In genomic region chr22:23997092-23997491, GRCh38 we compare ENCODE assay signal across 1 cellular context.
A peak's percentile ranks its signal among the peaks of the same experiment; 100 is the strongest.
TF ChIP-seq lines count a peak whose summit lies in the region.

No MANE protein-coding gene starts in this region.

TF ChIP-seq in HepG2, 621 proteins besides CTCF, POLR2A, EP300 and RAD21 (continued from another document and continues in another):
- peak; percentile 26; the same call in 1 of the 2 replicates for TF ChIP-seq ZGPAT (CRISPR knock-in tag; IDR thresholded peaks at IDR 0.05)
- TF ChIP-seq TBP (CRISPR knock-in tag; IDR thresholded peaks at IDR 0.05), result no peak
- no peak for TF ChIP-seq ZNF580 (CRISPR knock-in tag; IDR thresholded peaks at IDR 0.05; ENCODE audit: borderline replicate concordance, low read depth)
- TF ChIP-seq ARHGAP35 (CRISPR knock-in tag; IDR thresholded peaks at IDR 0.05; ENCODE audit: borderline replicate concordance), result no peak
- TF ChIP-seq THRA (CRISPR knock-in tag; IDR thresholded peaks at IDR 0.05; ENCODE audit: borderline replicate concordance), result peak; percentile 49; the same call in 1 of the 2 replicates
- peak; percentile 67; the same call in 1 of the 2 replicates for TF ChIP-seq AHDC1 (CRISPR knock-in tag; IDR thresholded peaks at IDR 0.05; ENCODE audit: borderline replicate concordance)
- TF ChIP-seq ISL2 (CRISPR knock-in tag; IDR thresholded peaks at IDR 0.05), result 0 out of 2 replicates have a peak, but pooled peaks have one; percentile 20
- TF ChIP-seq SP1 (IDR thresholded peaks at IDR 0.05), result no peak
- no peak for TF ChIP-seq SP1 (CRISPR knock-in tag; IDR thresholded peaks at IDR 0.05)
- peak; percentile 53; the same call in 1 of the 2 replicates for TF ChIP-seq FOXA3 (CRISPR knock-in tag; IDR thresholded peaks at IDR 0.05)
- no peak for TF ChIP-seq SOX6 (IDR thresholded peaks at IDR 0.05)
- TF ChIP-seq SOX6 (CRISPR knock-in tag; IDR thresholded peaks at IDR 0.05), result peak; percentile 55
- no peak for TF ChIP-seq KDM5A (IDR thresholded peaks at IDR 0.05; ENCODE audit: borderline replicate concordance, low read length)
- TF ChIP-seq HIVEP1 (CRISPR knock-in tag; IDR thresholded peaks at IDR 0.05), result no peak
- TF ChIP-seq SP5 (CRISPR knock-in tag; IDR thresholded peaks at IDR 0.05; ENCODE audit: borderline replicate concordance, low read depth), result peak; percentile 91
- TF ChIP-seq SAP130 (CRISPR knock-in tag; IDR thresholded peaks at IDR 0.05; ENCODE audit: low read depth), result peak; percentile 28; the same call in 1 of the 2 replicates
- no peak for TF ChIP-seq TAF1 (CRISPR knock-in tag; IDR thresholded peaks at IDR 0.05)
- TF ChIP-seq ZNF350 (CRISPR knock-in tag; IDR thresholded peaks at IDR 0.05; ENCODE audit: borderline replicate concordance, low read depth), result no peak
- no peak for TF ChIP-seq USF2 (IDR thresholded peaks at IDR 0.05; ENCODE audit: low read depth, low read length)
- TF ChIP-seq USF2 (CRISPR knock-in tag; IDR thresholded peaks at IDR 0.05; ENCODE audit: borderline replicate concordance), result no peak
- TF ChIP-seq ZNF362 (CRISPR knock-in tag; IDR thresholded peaks at IDR 0.05; ENCODE audit: borderline replicate concordance), result peak; percentile 29; the same call in 1 of the 2 replicates
- 0 out of 2 replicates have a peak, but pooled peaks have one; percentile 39 for TF ChIP-seq KDM1A (CRISPR knock-in tag; IDR thresholded peaks at IDR 0.05)
- TF ChIP-seq MXI1 (IDR thresholded peaks at IDR 0.05; ENCODE audit: borderline replicate concordance, low read depth, low read length), result no peak
- TF ChIP-seq TCF7L2 (IDR thresholded peaks at IDR 0.05; ENCODE audit: low read depth, low read length), result no peak
- TF ChIP-seq MED1 (CRISPR knock-in tag; IDR thresholded peaks at IDR 0.05), result peak; percentile 44; the same call in 1 of the 2 replicates
- peak; percentile 58; the same call in 1 of the 2 replicates for TF ChIP-seq ZNF644 (CRISPR knock-in tag; IDR thresholded peaks at IDR 0.05; ENCODE audit: low read depth)
- TF ChIP-seq HNF4A (CRISPR knock-in tag; IDR thresholded peaks at IDR 0.05), result peak; percentile 86
- TF ChIP-seq ZMYM3 (CRISPR knock-in tag; IDR thresholded peaks at IDR 0.05), result peak; percentile 26; the same call in 1 of the 2 replicates
- no peak for TF ChIP-seq DRAP1 (CRISPR knock-in tag; IDR thresholded peaks at IDR 0.05)
- no peak for TF ChIP-seq ZFYVE20 (CRISPR knock-in tag; IDR thresholded peaks at IDR 0.05; ENCODE audit: borderline replicate concordance, low read depth)
- TF ChIP-seq FOXP1 (IDR thresholded peaks at IDR 0.05), result no peak
- TF ChIP-seq FOXP1 (CRISPR knock-in tag; IDR thresholded peaks at IDR 0.05), result peak; percentile 44; the same call in 1 of the 2 replicates
- TF ChIP-seq FOXO1 (CRISPR knock-in tag; IDR thresholded peaks at IDR 0.05), result peak; percentile 35; the same call in 1 of the 2 replicates
- peak; percentile 70 for TF ChIP-seq GATAD2A (CRISPR knock-in tag; IDR thresholded peaks at IDR 0.05)
- no peak for TF ChIP-seq ZNF672 (CRISPR knock-in tag; IDR thresholded peaks at IDR 0.05)
- TF ChIP-seq ZNF30 (CRISPR knock-in tag; IDR thresholded peaks at IDR 0.05), result no peak
- peak; percentile 43; the same call in 1 of the 2 replicates for TF ChIP-seq SOX5 (CRISPR knock-in tag; IDR thresholded peaks at IDR 0.05; ENCODE audit: borderline replicate concordance)
- TF ChIP-seq ZNF460 (CRISPR knock-in tag; IDR thresholded peaks at IDR 0.05; ENCODE audit: borderline replicate concordance), result peak; percentile 90
- TF ChIP-seq ARID2 (CRISPR knock-in tag; IDR thresholded peaks at IDR 0.05; ENCODE audit: borderline replicate concordance), result no peak
- no peak for TF ChIP-seq TFE3 (CRISPR knock-in tag; IDR thresholded peaks at IDR 0.05)
- no peak for TF ChIP-seq ZNF639 (CRISPR knock-in tag; conservative IDR thresholded peaks at IDR 0.05)
- TF ChIP-seq ZC3H4 (CRISPR knock-in tag; IDR thresholded peaks at IDR 0.05; ENCODE audit: borderline replicate concordance), result no peak
- no peak for TF ChIP-seq KDM4B (CRISPR knock-in tag; IDR thresholded peaks at IDR 0.05)
- no peak for TF ChIP-seq CREBL2 (CRISPR knock-in tag; IDR thresholded peaks at IDR 0.05; ENCODE audit: borderline replicate concordance)
- TF ChIP-seq DDIT3 (CRISPR knock-in tag; IDR thresholded peaks at IDR 0.05), result no peak
- TF ChIP-seq CEBPG (CRISPR knock-in tag; IDR thresholded peaks at IDR 0.05), result peak; percentile 83
- no peak for TF ChIP-seq ZKSCAN1 (IDR thresholded peaks at IDR 0.05; ENCODE audit: low read length)
- no peak for TF ChIP-seq ZNF382 (CRISPR knock-in tag; IDR thresholded peaks at IDR 0.05; ENCODE audit: borderline replicate concordance)
- TF ChIP-seq NCOA2 (CRISPR knock-in tag; IDR thresholded peaks at IDR 0.05), result peak; percentile 75
- TF ChIP-seq BCL6 (CRISPR knock-in tag; IDR thresholded peaks at IDR 0.05), result peak; percentile 55; the same call in 1 of the 2 replicates
- TF ChIP-seq SALL1 (CRISPR knock-in tag; IDR thresholded peaks at IDR 0.05), result peak; percentile 92
- no peak for TF ChIP-seq NR2C2 (CRISPR knock-in tag; IDR thresholded peaks at IDR 0.05; ENCODE audit: borderline replicate concordance)
- no peak for TF ChIP-seq NPAS2 (CRISPR knock-in tag; IDR thresholded peaks at IDR 0.05; ENCODE audit: borderline replicate concordance)
